ENCODE assay signal across 32 cellular contexts in the genomic region with DNA sequence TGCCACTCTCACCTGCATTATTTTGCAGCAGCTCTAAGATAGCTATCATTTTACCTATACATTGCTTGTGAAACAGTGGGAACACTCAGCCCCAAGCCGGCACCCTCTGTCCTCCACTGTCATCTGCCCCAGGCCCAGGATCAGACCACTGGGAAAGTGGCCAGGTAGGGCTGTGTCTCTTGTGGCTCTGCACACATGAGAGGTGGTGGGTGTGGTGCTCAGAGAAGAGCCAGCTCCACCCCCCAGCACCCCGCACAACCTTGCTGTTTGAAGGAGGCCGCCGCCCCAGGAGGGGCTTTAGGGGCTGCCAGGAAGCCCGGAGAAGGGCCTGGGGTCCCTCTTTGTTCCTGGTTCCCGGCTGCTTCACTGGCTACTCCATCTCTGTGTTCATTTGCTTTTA. TPM values are rescaled to one million over a fixed set of nuclear protein-coding genes. Genes with fewer than 3 reads are reported as not detected.
A peak's percentile ranks its signal among the peaks of the same experiment; 100 is the strongest.
DNase-seq lines count a peak whose midpoint lies in the region; ATAC-seq and TF ChIP-seq lines count a peak whose summit lies in the region.
"Had no signal": no experiment of that assay in that cellular context is flagged by ENCODE, and none has a peak within 500 bp of the region (broad histone marks: within the 10 kb centered on the region; RNA-seq: fewer than 3 reads in every experiment).

No MANE protein-coding gene starts in this region.

- no peak overlapping the region for H3K27ac ChIP-seq in colonic mucosa
- H3K27ac ChIP-seq: body of pancreas, esophagus muscularis mucosa, heart left ventricle, tibial artery had no signal

- no peaks in the 10 kb centered on the region for H3K9me3 ChIP-seq in colonic mucosa
- H3K9me3 ChIP-seq: body of pancreas, esophagus muscularis mucosa, heart left ventricle, tibial artery had no signal

- H3K4me3 Mint-ChIP-seq in activated naive CD4-positive, alpha-beta T cell treated with anti-CD3 and anti-CD28 coated beads, Interleukin-2, amount 10 ng/mL, durations not matched to agents 7 days and 5 days = no peak overlapping the region
- no peak overlapping the region for H3K4me3 Mint-ChIP-seq in stimulated activated memory B cell treated with anti-CD40 and anti-IgM and Interleukin-4, amounts not matched to agents 10 μg/mL and 1 μg/mL and 100 μg/mL, for 72 hours
- H3K4me3 Mint-ChIP-seq: H9 had no signal

- peaks cover 8% of the 10 kb centered on the region for H3K4me1 ChIP-seq in colonic mucosa

- H3K4me3 ChIP-seq in colonic mucosa = no peak overlapping the region
- H3K4me3 ChIP-seq: body of pancreas, esophagus muscularis mucosa, heart left ventricle, tibial artery had no signal

- TF ChIP-seq CTCF in colonic mucosa (IDR thresholded peaks at IDR 0.05) = no peak

- peak overlapping the region in 1 of 2 donors; percentile 40 for H3K9ac ChIP-seq in colonic mucosa (ENCODE audit: low read depth in 2 of 2, low read length in 2 of 2)

- H3K4me1 Mint-ChIP-seq in activated naive CD4-positive, alpha-beta T cell treated with anti-CD3 and anti-CD28 coated beads, Interleukin-2, amount 10 ng/mL, durations not matched to agents 7 days and 5 days = peaks cover 71% of the 10 kb centered on the region
- peaks cover 78% of the 10 kb centered on the region for H3K4me1 Mint-ChIP-seq in stimulated activated memory B cell treated with anti-CD40 and anti-IgM and Interleukin-4, amounts not matched to agents 10 μg/mL and 1 μg/mL and 100 μg/mL, for 72 hours

- peak overlapping the region; percentile 74 for H3K27ac Mint-ChIP-seq in activated naive CD4-positive, alpha-beta T cell treated with anti-CD3 and anti-CD28 coated beads, Interleukin-2, amount 10 ng/mL, durations not matched to agents 7 days and 5 days
- peak overlapping the region; percentile 83 for H3K27ac Mint-ChIP-seq in stimulated activated memory B cell treated with anti-CD40 and anti-IgM and Interleukin-4, amounts not matched to agents 10 μg/mL and 1 μg/mL and 100 μg/mL, for 72 hours
- H3K27ac Mint-ChIP-seq: T-helper 2 cell treated with Interferon-gamma antibody and Interleukin-4, amounts not matched to agents 5 μg/mL and 100 μg/mL, for 36 hours had no signal

- intact Hi-C loops in colonic mucosa (cut with DNase I) = no loop called here

- H3K9me3 Mint-ChIP-seq in activated naive CD4-positive, alpha-beta T cell treated with anti-CD3 and anti-CD28 coated beads, Interleukin-2, amount 10 ng/mL, durations not matched to agents 7 days and 5 days = no peaks in the 10 kb centered on the region
- H3K9me3 Mint-ChIP-seq in stimulated activated memory B cell treated with anti-CD40 and anti-IgM and Interleukin-4, amounts not matched to agents 10 μg/mL and 1 μg/mL and 100 μg/mL, for 72 hours = no peaks in the 10 kb centered on the region
- H3K9me3 Mint-ChIP-seq: H9; T-helper 2 cell treated with Interferon-gamma antibody and Interleukin-4, amounts not matched to agents 5 μg/mL and 100 μg/mL, for 36 hours had no signal

- H3K36me3 ChIP-seq in colonic mucosa = no peaks in the 10 kb centered on the region
- H3K36me3 ChIP-seq: esophagus muscularis mucosa, heart left ventricle, tibial artery had no signal

- no peaks in the 10 kb centered on the region for H3K27me3 Mint-ChIP-seq in activated naive CD4-positive, alpha-beta T cell treated with anti-CD3 and anti-CD28 coated beads, Interleukin-2, amount 10 ng/mL, durations not matched to agents 7 days and 5 days
- H3K27me3 Mint-ChIP-seq in stimulated activated memory B cell treated with anti-CD40 and anti-IgM and Interleukin-4, amounts not matched to agents 10 μg/mL and 1 μg/mL and 100 μg/mL, for 72 hours = no peaks in the 10 kb centered on the region

- no peak for DNase-seq in activated naive CD4-positive, alpha-beta T cell treated with anti-CD3 and anti-CD28 coated beads, Interleukin-2, amount 10 ng/mL, durations not matched to agents 7 days and 5 days
- no peak for DNase-seq in activated naive CD4-positive, alpha-beta T cell treated with anti-CD3 and anti-CD28 coated beads, Interleukin-2, amount 50 U/mL, for 16 hours
- peak; percentile 53 for DNase-seq in NCI-H69 (lab: John Stamatoyannopoulos, UW)
- DNase-seq in colonic mucosa = peak; percentile 35
- no peak for DNase-seq in activated CD8-positive, alpha-beta memory T cell treated with anti-CD3 and anti-CD28 coated beads, Interleukin-2, amount 50 U/mL, for 48 hours
- no peak for DNase-seq in COLO829 (ENCODE audit: low spot score)
- no peak for DNase-seq in HCEC 1CT
- DNase-seq: activated CD4-positive, alpha-beta T cell treated with anti-CD3 and anti-CD28 coated beads for 4 hours; activated CD8-positive, alpha-beta memory T cell treated with anti-CD3 and anti-CD28 coated beads for 24 hours; activated gamma-delta T cell; activated T-cell treated with anti-CD3 and anti-CD28 coated beads, Interleukin-2, amount 50 U/mL, for 1 hour; AML-193; body of pancreas; cerebellar nuclear complex; foreskin fibroblast; H9; heart left ventricle; left ventricle myocardium superior; NCI-H146; NCI-H510A; nucleus accumbens; PC-3; SHP77; stimulated activated CD4-positive, alpha-beta T cell treated with anti-CD3 and anti-CD28 coated beads, Interleukin-4, amount 100 ng/mL, for 1 hour; tibial artery had no signal

- no peak for ATAC-seq in stimulated activated memory B cell treated with anti-CD40 and anti-IgM and Interleukin-4, amounts not matched to agents 10 μg/mL and 1 μg/mL and 100 μg/mL, for 72 hours
- ATAC-seq: body of pancreas, heart left ventricle, HepG2, left ventricle myocardium superior, PC-3 had no signal

- H3K27me3 ChIP-seq in colonic mucosa = no peaks in the 10 kb centered on the region
- H3K27me3 ChIP-seq: body of pancreas, esophagus muscularis mucosa, heart left ventricle, tibial artery had no signal

- CTCF ChIA-PET in activated naive CD4-positive, alpha-beta T cell treated with anti-CD3 and anti-CD28 coated beads, Interleukin-2, amount 10 ng/mL, durations not matched to agents 7 days and 5 days (lab: Charles Lee) = no interaction called here

- no peaks in the 10 kb centered on the region for H3K36me3 Mint-ChIP-seq in activated naive CD4-positive, alpha-beta T cell treated with anti-CD3 and anti-CD28 coated beads, Interleukin-2, amount 10 ng/mL, durations not matched to agents 7 days and 5 days
- H3K36me3 Mint-ChIP-seq in stimulated activated memory B cell treated with anti-CD40 and anti-IgM and Interleukin-4, amounts not matched to agents 10 μg/mL and 1 μg/mL and 100 μg/mL, for 72 hours = no peaks in the 10 kb centered on the region

RNA-seq across cellular contexts. Expression of a gene that starts 26.6 kb away (rescaled TPM):
- 10 to 100 TPM; 28.2 to 46.9 TPM for total RNA-seq in colonic mucosa

RNA-seq across cellular contexts. Expression of a gene that starts 40.5 kb away (rescaled TPM):
- 10 to 100 TPM; 22.4 to 37.5 TPM for total RNA-seq in colonic mucosa

RNA-seq across cellular contexts. Expression of a gene that starts 41.2 kb away (rescaled TPM):
- under 1 TPM in 1 of 2 donors, not detected in 1; 0.07 TPM for total RNA-seq in colonic mucosa
- total RNA-seq: body of pancreas, HepG2, mesenteric fat pad had no signal

RNA-seq across cellular contexts. Expression of a gene that starts 43.3 kb away (rescaled TPM):
- 1 to 10 TPM; 3.4 to 7.0 TPM for total RNA-seq in colonic mucosa
- total RNA-seq: G401, LHCN-M2 had no signal

RNA-seq across cellular contexts. Expression of a gene that starts 58.5 kb away (rescaled TPM):
- 10 to 100 TPM; 17.2 to 35.2 TPM for total RNA-seq in colonic mucosa

Comparison
In these comparisons a context has a peak if more than half of its experiments do, and no peak if none do; other contexts are left out.
1. DNase-seq: peak in NCI-H69 (single experiment) and colonic mucosa (single experiment); none in activated naive CD4-positive, alpha-beta T cell treated with anti-CD3 and anti-CD28 coated beads, Interleukin-2, amount 10 ng/mL, durations not matched to agents 7 days and 5 days (single experiment), activated naive CD4-positive, alpha-beta T cell treated with anti-CD3 and anti-CD28 coated beads, Interleukin-2, amount 50 U/mL, for 16 hours (single experiment), activated CD8-positive, alpha-beta memory T cell treated with anti-CD3 and anti-CD28 coated beads, Interleukin-2, amount 50 U/mL, for 48 hours (single experiment), COLO829 (single experiment) and HCEC 1CT (single experiment).